27 cellular contexts compared by ENCODE assay signal in genomic region chr6:158005626-158006180, GRCh38. TPM values are rescaled to one million over a fixed set of nuclear protein-coding genes. Genes with fewer than 3 reads are reported as not detected.
DNase-seq lines count a peak whose midpoint lies in the region; ATAC-seq and TF ChIP-seq lines count a peak whose summit lies in the region.
"Had no signal": no experiment of that assay in that cellular context is flagged by ENCODE, and none has a peak within 500 bp of the region (broad histone marks: within the 10 kb centered on the region; RNA-seq: fewer than 3 reads in every experiment).

No MANE protein-coding gene starts in this region.

- no peak overlapping the region for H2BK120ac ChIP-seq in H9 (ENCODE audit: low read depth, low read length, poor library complexity, severe bottlenecking)
- peak overlapping the region; percentile 25 for H2BK120ac ChIP-seq in mesenchymal stem cell (ENCODE audit: low read depth, low read length)

- H3K36me3 Mint-ChIP-seq in H9 (ENCODE audit: insufficient read depth in 1 of 3, low read depth in 3 of 3) (peaks cover 10 to 18% (median 12%) of the 10 kb centered on the region in 3 experiments), chondrocyte (ENCODE audit: low read depth) (peaks cover 2% of the 10 kb centered on the region)
- peaks cover 48 to 73% of the 10 kb centered on the region in 2 donors for H3K36me3 Mint-ChIP-seq in stimulated activated naive B cell treated with anti-CD40 and anti-IgM and Interleukin-4, amounts not matched to agents 10 μg/mL and 1 μg/mL and 100 μg/mL, for 72 hours

- H2BK15ac ChIP-seq in H9 (ENCODE audit: low read depth, low read length) = no peak overlapping the region
- H2BK15ac ChIP-seq in mesenchymal stem cell (ENCODE audit: low read depth, poor library complexity, severe bottlenecking) = no peak overlapping the region

- H4K91ac ChIP-seq in H9 (ENCODE audit: insufficient read length, low read depth, low read length) (no peak overlapping the region), mesenchymal stem cell (ENCODE audit: low read length) (no peak overlapping the region)

- DNase-seq in H9 (no peak), chondrocyte (ENCODE audit: low spot score) (peak; percentile 55), mesenchymal stem cell (no peak), thyroid gland (no peak), NCI-H345 treated with DMSO at 0.1 percent for 48 hours (lab: John Stamatoyannopoulos, UW; ENCODE audit: unreplicated experiment) (no peak), HuH-7.5 (ENCODE audit: low spot score) (no peak)
- no peak for DNase-seq in stimulated activated naive B cell treated with anti-CD40 and anti-IgM and Interleukin-4, amounts not matched to agents 10 μg/mL and 1 μg/mL and 100 μg/mL, for 72 hours
- DNase-seq: activated naive CD4-positive, alpha-beta T cell treated with anti-CD3 and anti-CD28 coated beads, Interleukin-2, amount 50 U/mL, for 16 hours; anterior cingulate cortex; caudate nucleus; CD8-positive, alpha-beta memory T cell; DMS79 treated with DMSO at 0.1 percent for 48 hours; erythroblast; foreskin keratinocyte; GM23248; immature natural killer cell; NCI-H1092; NCI-H2029 treated with DMSO at 0.1 percent for 48 hours; NCI-H345; NCI-H82; nucleus accumbens; retina; SHP77; stimulated activated CD4-positive, alpha-beta T cell treated with anti-CD3 and anti-CD28 coated beads, Interleukin-4, amount 100 ng/mL, for 24 hours; stomach; SW 1271 had no signal

- H3K4me2 ChIP-seq in H9 (ENCODE audit: insufficient read depth, insufficient read length, low read length) (no peak overlapping the region), mesenchymal stem cell (ENCODE audit: low read length, poor library complexity, severe bottlenecking) (no peak overlapping the region)
- H3K4me2 ChIP-seq: hepatocyte had no signal

- H3K36me3 ChIP-seq in mesenchymal stem cell (ENCODE audit: control insufficient read depth in 1 of 2, insufficient read depth in 2 of 2, low read depth in 1 of 2, low read length in 2 of 2) = peaks cover 16 to 40% of the 10 kb centered on the region in 2 experiments
- no peaks in the 10 kb centered on the region for H3K36me3 ChIP-seq in thyroid gland
- H3K36me3 ChIP-seq: stomach had no signal

- H3K9ac ChIP-seq in H9 (ENCODE audit: extremely low read depth, insufficient read length, low read length) (no peak overlapping the region), mesenchymal stem cell (ENCODE audit: low read length) (no peak overlapping the region)
- H3K9ac ChIP-seq: GM23248 had no signal

- H3K23me2 ChIP-seq in H9 (ENCODE audit: insufficient read length, low read depth, low read length, poor library complexity, severe bottlenecking) = no peaks in the 10 kb centered on the region

- H3K27ac Mint-ChIP-seq in H9 (peak overlapping the region in 2 of 3 experiments; percentile 1 to 87; a peak in 2 of 7 replicates), chondrocyte (ENCODE audit: unreplicated experiment) (peak overlapping the region; percentile 81)
- peak overlapping the region; percentile 75 for H3K27ac Mint-ChIP-seq in stimulated activated naive B cell treated with anti-CD40 and anti-IgM and Interleukin-4, amounts not matched to agents 10 μg/mL and 1 μg/mL and 100 μg/mL, for 72 hours

- TF ChIP-seq POLR2A in thyroid gland (IDR thresholded peaks at IDR 0.05) = no peak

- H4K5ac ChIP-seq in H9 (ENCODE audit: insufficient read length, low read depth, low read length) = no peak overlapping the region

- WGBS in H9 (ENCODE audit: extremely low coverage, insufficient read length, low lambda C conversion rate) = no CpG with 5 or more reads among the region's 11 CpGs
- 92% methylated on average over 11 of the region's 11 CpGs for WGBS in mesenchymal stem cell
- 95% methylated on average over 11 of the region's 11 CpGs for WGBS in thyroid gland, 2 donors

- H2BK5ac ChIP-seq in H9 (ENCODE audit: insufficient read length, low read length) = no peak overlapping the region
- no peak overlapping the region for H2BK5ac ChIP-seq in mesenchymal stem cell (ENCODE audit: low read depth, low read length, poor library complexity, severe bottlenecking)

- H2BK12ac ChIP-seq in H9 (ENCODE audit: insufficient read length, low read depth, low read length) (no peak overlapping the region), mesenchymal stem cell (ENCODE audit: low read length in 2 of 2) (peak overlapping the region in 1 of 2 experiments; percentile 7)

- H3K27me3 Mint-ChIP-seq in H9 (ENCODE audit: low read depth) = no peaks in the 10 kb centered on the region; the same call in 1 of the 2 replicates
- H3K27me3 Mint-ChIP-seq in chondrocyte (ENCODE audit: low read depth) = no peaks in the 10 kb centered on the region
- no peaks in the 10 kb centered on the region for H3K27me3 Mint-ChIP-seq in stimulated activated naive B cell treated with anti-CD40 and anti-IgM and Interleukin-4, amounts not matched to agents 10 μg/mL and 1 μg/mL and 100 μg/mL, for 72 hours

- H3K9me3 Mint-ChIP-seq in H9 = peaks cover 0 to 4% of the 10 kb centered on the region in 2 experiments; a peak in 1 of 5 replicates
- H3K9me3 Mint-ChIP-seq in chondrocyte (ENCODE audit: low read depth) = no peaks in the 10 kb centered on the region
- peaks cover 5 to 6% of the 10 kb centered on the region in 2 donors for H3K9me3 Mint-ChIP-seq in stimulated activated naive B cell treated with anti-CD40 and anti-IgM and Interleukin-4, amounts not matched to agents 10 μg/mL and 1 μg/mL and 100 μg/mL, for 72 hours
- H3K9me3 Mint-ChIP-seq: CD8-positive, alpha-beta memory T cell; immature natural killer cell had no signal

- peaks cover 16% of the 10 kb centered on the region; the same call in 1 of the 2 replicates for H3K4me1 ChIP-seq in H9 (ENCODE audit: insufficient read depth, low read length)
- peaks cover 42% of the 10 kb centered on the region for H3K4me1 ChIP-seq in mesenchymal stem cell (ENCODE audit: control insufficient read depth, insufficient read depth, low read depth, low read length)
- H3K4me1 ChIP-seq in thyroid gland = peaks cover 20 to 47% of the 10 kb centered on the region in 2 donors

- H3K4me3 Mint-ChIP-seq in H9 = no peak overlapping the region
- H3K4me3 Mint-ChIP-seq in chondrocyte (ENCODE audit: unreplicated experiment) = no peak overlapping the region
- peak overlapping the region in 1 of 2 donors; percentile 25 for H3K4me3 Mint-ChIP-seq in stimulated activated naive B cell treated with anti-CD40 and anti-IgM and Interleukin-4, amounts not matched to agents 10 μg/mL and 1 μg/mL and 100 μg/mL, for 72 hours
- H3K4me3 Mint-ChIP-seq: immature natural killer cell had no signal

- TF ChIP-seq CTCF in H9 (conservative IDR thresholded peaks at IDR 0.05) (no peak), chondrocyte (IDR thresholded peaks at IDR 0.05) (no peak), thyroid gland (IDR thresholded peaks at IDR 0.05) (no peak)

- H3K79me2 ChIP-seq in H9 (ENCODE audit: insufficient read depth, low read length) = no peaks in the 10 kb centered on the region; the same call in 1 of the 2 replicates

- H3K23ac ChIP-seq in H9 (ENCODE audit: insufficient read length, low read depth, low read length) (no peak overlapping the region), mesenchymal stem cell (ENCODE audit: low read length in 2 of 2) (no peak overlapping the region)

- no peaks in the 10 kb centered on the region for H3K27me3 ChIP-seq in H9 (ENCODE audit: insufficient read depth, low read length)
- H3K27me3 ChIP-seq in mesenchymal stem cell (ENCODE audit: control insufficient read depth in 1 of 2, insufficient read depth in 1 of 2, low read length in 2 of 2) = no peaks in the 10 kb centered on the region
- no peaks in the 10 kb centered on the region for H3K27me3 ChIP-seq in thyroid gland
- H3K27me3 ChIP-seq: foreskin keratinocyte, hepatocyte, stomach had no signal

- H3K56ac ChIP-seq in H9 (ENCODE audit: insufficient read length, low read depth, low read length) = no peak overlapping the region

- H3K9me3 ChIP-seq in H9 (ENCODE audit: control insufficient read depth, low read depth, low read length) = no peaks in the 10 kb centered on the region
- H3K9me3 ChIP-seq in mesenchymal stem cell (ENCODE audit: control insufficient read depth, low read length) = no peaks in the 10 kb centered on the region
- H3K9me3 ChIP-seq in thyroid gland = no peaks in the 10 kb centered on the region
- H3K9me3 ChIP-seq: stomach had no signal

- no peak overlapping the region for H3T11ph ChIP-seq in H9 (ENCODE audit: low read length)

- no peak overlapping the region for H3K4me3 ChIP-seq in mesenchymal stem cell (ENCODE audit: insufficient read depth in 1 of 2, low read depth in 1 of 2, low read length in 2 of 2)
- no peak overlapping the region for H3K4me3 ChIP-seq in thyroid gland (replicated peaks in 1 of 3)
- H3K4me3 ChIP-seq: GM23248, hepatocyte, stomach had no signal

- H2AK5ac ChIP-seq in H9 (ENCODE audit: insufficient read length, low read length) = no peak overlapping the region
- H2AK5ac ChIP-seq in mesenchymal stem cell (ENCODE audit: low read length, severe bottlenecking) = no peak overlapping the region

- no peak overlapping the region for H2BK20ac ChIP-seq in H9 (ENCODE audit: low read depth, low read length, poor library complexity, severe bottlenecking)

- intact Hi-C loops in thyroid gland (cut with DNase I) = no loop called here

- no peaks in the 10 kb centered on the region for H4K20me1 ChIP-seq in H9 (ENCODE audit: control insufficient read depth, insufficient read depth, insufficient read length)

- H3K18ac ChIP-seq in H9 (ENCODE audit: insufficient read length, low read depth, low read length) = no peak overlapping the region
- H3K18ac ChIP-seq in mesenchymal stem cell (ENCODE audit: low read depth in 1 of 2, low read length in 2 of 2) = no peak overlapping the region

- ATAC-seq in stimulated activated naive B cell treated with anti-CD40 and anti-IgM and Interleukin-4, amounts not matched to agents 10 μg/mL and 1 μg/mL and 100 μg/mL, for 72 hours (replicated peaks) = no peak
- ATAC-seq: foreskin keratinocyte had no signal

- no peaks in the 10 kb centered on the region for H3K79me1 ChIP-seq in H9 (ENCODE audit: insufficient read depth, low read depth, low read length, poor library complexity, severe bottlenecking)
- peaks cover 11% of the 10 kb centered on the region for H3K79me1 ChIP-seq in mesenchymal stem cell (replicated peaks; ENCODE audit: low read length, poor library complexity, severe bottlenecking)

- H3K4ac ChIP-seq in H9 (ENCODE audit: low read depth, low read length) (no peak overlapping the region), mesenchymal stem cell (ENCODE audit: low read depth in 1 of 2, low read length in 2 of 2) (no peak overlapping the region)

- H2AFZ ChIP-seq in H9 (ENCODE audit: low read length) (no peak overlapping the region), mesenchymal stem cell (ENCODE audit: low read depth, low read length) (no peak overlapping the region)
- H2AFZ ChIP-seq: GM23248, hepatocyte had no signal

- H3K14ac ChIP-seq in H9 (ENCODE audit: insufficient read depth, low read length) (no peak overlapping the region), mesenchymal stem cell (ENCODE audit: low read length in 2 of 2) (no peak overlapping the region)

- H4K8ac ChIP-seq in H9 (replicated peaks; ENCODE audit: insufficient read length, low read depth, low read length) (no peak overlapping the region), mesenchymal stem cell (ENCODE audit: low read length) (no peak overlapping the region)

- H3K27ac ChIP-seq in H9 (ENCODE audit: insufficient read length, low read depth, low read length) = no peak overlapping the region
- no peak overlapping the region for H3K27ac ChIP-seq in mesenchymal stem cell (ENCODE audit: low read length, poor library complexity, severe bottlenecking)
- H3K27ac ChIP-seq in thyroid gland = no peak overlapping the region
- H3K27ac ChIP-seq: foreskin keratinocyte, GM23248, hepatocyte, stomach had no signal

- H3K4me1 Mint-ChIP-seq in H9 (peaks cover 29 to 30% of the 10 kb centered on the region in 2 experiments), chondrocyte (ENCODE audit: low read depth) (peaks cover 80% of the 10 kb centered on the region)
- H3K4me1 Mint-ChIP-seq in stimulated activated naive B cell treated with anti-CD40 and anti-IgM and Interleukin-4, amounts not matched to agents 10 μg/mL and 1 μg/mL and 100 μg/mL, for 72 hours = peaks cover 71 to 88% of the 10 kb centered on the region in 2 donors

RNA-seq across cellular contexts. Expression of gene SYNJ2, which starts 24.0 kb away (rescaled TPM):
- total RNA-seq in H9 (2021) (24.5 and 25.4 TPM in 2 replicates), chondrocyte (29.2 to 54.5 TPM (median 53.1 TPM) in 3 replicates), thyroid gland (10 to 100 TPM; 11.3 to 22.7 (median 13.5) TPM)
- 14.0 TPM for polyA plus RNA-seq in mesenchymal stem cell (2013, experiment 1 of 2)
- 12.9 TPM for polyA plus RNA-seq in mesenchymal stem cell (2013, experiment 2 of 2)
